8 cellular contexts compared by ENCODE assay signal in the genomic region with DNA sequence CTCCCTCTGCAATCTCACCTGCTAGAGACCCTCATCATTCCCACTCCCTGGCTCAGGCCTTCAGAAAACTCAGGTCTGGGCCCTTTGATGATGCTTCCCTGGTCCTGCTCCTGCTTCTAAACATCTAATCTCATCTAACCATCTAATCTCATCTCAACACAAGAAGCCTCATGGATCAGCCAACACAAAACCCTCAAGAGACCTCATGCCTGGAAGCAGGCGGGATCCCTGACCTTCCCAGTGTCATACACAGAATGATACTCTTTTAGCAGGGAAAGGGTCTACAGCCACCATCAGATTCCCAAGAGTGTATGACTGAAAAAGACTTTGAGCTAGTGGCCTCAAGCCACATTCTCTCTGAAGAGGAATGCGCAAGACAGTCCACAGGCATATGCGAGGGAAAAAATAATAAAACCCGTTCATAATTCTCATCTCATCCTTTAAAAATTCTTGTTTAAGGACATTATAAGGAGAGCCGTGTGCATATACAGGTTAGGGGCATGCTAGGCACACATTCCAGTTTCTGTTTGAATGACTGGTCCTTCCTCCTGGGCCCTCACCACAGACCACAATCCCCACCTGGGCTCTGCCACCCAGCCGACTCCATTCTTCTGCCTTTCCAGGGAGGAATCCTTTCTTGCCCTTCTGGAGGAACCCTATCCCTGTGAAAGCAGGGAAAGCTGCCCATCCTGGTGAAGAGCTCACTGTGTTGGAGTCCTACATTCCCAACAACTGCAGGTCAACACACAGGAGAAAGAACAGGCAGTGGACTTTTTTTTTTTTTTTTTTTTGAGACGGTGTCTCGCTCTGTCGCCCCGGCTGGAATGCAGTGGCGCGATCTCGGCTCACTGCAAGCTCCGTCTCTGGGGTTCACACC. TPM values are rescaled to one million over a fixed set of nuclear protein-coding genes. Genes with fewer than 3 reads are reported as not detected.
DNase-seq lines count a peak whose midpoint lies in the region; ATAC-seq and TF ChIP-seq lines count a peak whose summit lies in the region.

No MANE protein-coding gene starts in this region.

- no peak for TF ChIP-seq POLR2A in testis (IDR thresholded peaks at IDR 0.05)

- no peak for ATAC-seq in psoas muscle

- no peaks in the 10 kb centered on the region for H3K27me3 ChIP-seq in OCI-LY3 (ENCODE audit: low read depth, low read length)
- H3K27me3 ChIP-seq in psoas muscle (ENCODE audit: insufficient read depth in 3 of 3, low read length in 2 of 3): no peaks in the 10 kb centered on the region
- no peaks in the 10 kb centered on the region for H3K27me3 ChIP-seq in testis

- peak overlapping the region; percentile 42 for H3K4me2 ChIP-seq in OCI-LY3 (ENCODE audit: low read length)

- H4K20me1 ChIP-seq in OCI-LY3 (ENCODE audit: insufficient read depth, low read length): peaks cover 27% of the 10 kb centered on the region

- H3K9ac ChIP-seq in OCI-LY3 (ENCODE audit: low read length): no peak overlapping the region

- H2AFZ ChIP-seq in OCI-LY3 (ENCODE audit: low read depth, low read length): no peak overlapping the region

- peaks cover 54% of the 10 kb centered on the region for H3K79me2 ChIP-seq in OCI-LY3 (ENCODE audit: low read length)

- 40 to 62% (median 54%) methylated on average over 7 to 14 of the region's 14 CpGs for WGBS in psoas muscle, 3 donors
- 45 to 68% methylated on average over 14 of the region's 14 CpGs for WGBS in testis, 2 donors

- H3K36me3 ChIP-seq in OCI-LY3 (replicated peaks; ENCODE audit: low read depth, low read length) (peaks cover 50% of the 10 kb centered on the region), psoas muscle (ENCODE audit: insufficient read depth in 1 of 2, low read depth in 1 of 2) (peaks cover 7 to 40% of the 10 kb centered on the region in 2 donors), testis (ENCODE audit: low read depth, missing control alignments) (no peaks in the 10 kb centered on the region)

- TF ChIP-seq CTCF in GM12864 (IDR thresholded peaks at IDR 0.05; ENCODE audit: low read depth, low read length, missing control alignments) (no peak), OCI-LY3 (IDR thresholded peaks at IDR 0.05; ENCODE audit: low read depth, low read length) (no peak), epithelial cell of proximal tubule (conservative IDR thresholded peaks at IDR 0.05; ENCODE audit: low read depth, low read length) (no peak), psoas muscle (IDR thresholded peaks at IDR 0.05) (no peak), testis (IDR thresholded peaks at IDR 0.05) (no peak)

- DNase-seq in GM12864 (ENCODE audit: low read depth): no peak
- no peak for DNase-seq in epithelial cell of proximal tubule (ENCODE audit: low read depth)
- DNase-seq in psoas muscle: peak in 1 of 2 donors; percentile 14
- DNase-seq in testis: no peak
- DNase-seq in GM19240 (ENCODE audit: insufficient read length, low spot score): no peak
- no peak for DNase-seq in activated CD8-positive, alpha-beta memory T cell treated with anti-CD3 and anti-CD28 coated beads, Interleukin-2, amount 50 U/mL, for 48 hours
- DNase-seq in DMS153 treated with DMSO at 0.1 percent for 48 hours (lab: John Stamatoyannopoulos, UW; ENCODE audit: unreplicated experiment): no peak

- H3K9me3 ChIP-seq in OCI-LY3 (ENCODE audit: insufficient read depth, low read length) (no peaks in the 10 kb centered on the region), psoas muscle (no peaks in the 10 kb centered on the region), testis (no peaks in the 10 kb centered on the region)

- H3K4me3 ChIP-seq in GM12864 (ENCODE audit: low read depth, low read length) (peak overlapping the region; percentile 95), OCI-LY3 (ENCODE audit: low read length) (peak overlapping the region; percentile 30), epithelial cell of proximal tubule (ENCODE audit: low read depth, low read length) (peak overlapping the region; percentile 85), psoas muscle (peak overlapping the region; percentile 87), testis (peak overlapping the region in 1 of 2 donors; percentile 68)

- intact Hi-C loops in psoas muscle (cut with DNase I) (loop anchor here (5.0 to 10.0 kb wide), 3 partner anchors 119 to 211 kb away; partner anchors contain the start of gene KLF15 (in 1 of the 2)), testis (cut with DNase I; ENCODE audit: low total_unique reads) (no loop called here)

- peaks cover 19% of the 10 kb centered on the region for H3K4me1 ChIP-seq in OCI-LY3 (ENCODE audit: low read length)
- peaks cover 52% of the 10 kb centered on the region for H3K4me1 ChIP-seq in psoas muscle
- peaks cover 27% of the 10 kb centered on the region for H3K4me1 ChIP-seq in testis

- H3K27ac ChIP-seq in OCI-LY3 (ENCODE audit: low read length) (no peak overlapping the region), psoas muscle (peak overlapping the region; percentile 96), testis (no peak overlapping the region)

RNA-seq across cellular contexts. Expression of gene ZXDC, which starts 2.2 kb away (rescaled TPM):
- 19.3 and 20.5 TPM in 2 replicates for total RNA-seq in epithelial cell of proximal tubule
- 10 to 100 TPM; 30.3 to 39.5 (median 35.9) TPM for total RNA-seq in psoas muscle
- 10 to 100 TPM; 10.6 to 20.8 (median 16.8) TPM for polyA plus RNA-seq in psoas muscle
- 10 to 100 TPM; 78.9 to 80.3 TPM for total RNA-seq in testis
- 25.6 TPM for polyA plus RNA-seq in testis (ENCODE audit: insufficient read depth, low read depth, low replicate concordance)

RNA-seq across cellular contexts. Expression of gene UROC1, which starts 44.0 kb away (rescaled TPM):
- total RNA-seq in epithelial cell of proximal tubule: not detected in 2 replicates
- total RNA-seq in psoas muscle: under 1 TPM in 2 of 4 donors, not detected in 2; 0.08 to 0.13 TPM
- under 1 TPM in 1 of 3 donors, not detected in 2; 0.03 TPM for polyA plus RNA-seq in psoas muscle
- 1 to 10 TPM in 1 of 2 donors, under 1 TPM in 1; 0.25 to 1.0 TPM for total RNA-seq in testis
- polyA plus RNA-seq in testis (ENCODE audit: insufficient read depth, low read depth, low replicate concordance): 0.34 TPM

RNA-seq across cellular contexts. Expression of gene CHST13, which starts 50.4 kb away (rescaled TPM):
- 0.29 TPM in 2 replicates for total RNA-seq in epithelial cell of proximal tubule
- total RNA-seq in psoas muscle: under 1 TPM in 1 of 4 donors, not detected in 3; 0.20 TPM
- polyA plus RNA-seq in psoas muscle: under 1 TPM in 1 of 3 donors, not detected in 2; 0.07 TPM
- 10 to 100 TPM; 13.3 to 21.7 TPM for total RNA-seq in testis
- 21.4 TPM for polyA plus RNA-seq in testis (ENCODE audit: insufficient read depth, low read depth, low replicate concordance)

Comparison
In these comparisons a context has a peak if more than half of its experiments do, and no peak if none do; other contexts are left out.
1. RNA of gene CHST13, which starts 50.4 kb away (total RNA-seq): 13.3 to 21.7 TPM in testis; 0.29 TPM in epithelial cell of proximal tubule and 0.20 TPM in psoas muscle; every median in the first group is over 10 times any median in the second.